ENCODE assay signal across 10 cellular contexts in genomic region chr19:16895467-16896097, GRCh38. TPM values are rescaled to one million over a fixed set of nuclear protein-coding genes. Genes with fewer than 3 reads are reported as not detected.
A peak's percentile ranks its signal among the peaks of the same experiment; 100 is the strongest.
DNase-seq lines count a peak whose midpoint lies in the region; ATAC-seq and TF ChIP-seq lines count a peak whose summit lies in the region.
"Had no signal": no experiment of that assay in that cellular context is flagged by ENCODE, and none has a peak within 500 bp of the region (broad histone marks: within the 10 kb centered on the region; RNA-seq: fewer than 3 reads in every experiment).

No MANE protein-coding gene starts in this region.

- H3K9ac ChIP-seq in iPS-15b (ENCODE audit: low read depth, low read length) = no peak overlapping the region

- H3K4me3 Mint-ChIP-seq in activated CD8-positive, alpha-beta T cell treated with anti-CD3 and anti-CD28 coated beads for 36 hours = peak overlapping the region; percentile 33
- H3K4me3 Mint-ChIP-seq in activated CD8-positive, alpha-beta T cell treated with anti-CD3 and anti-CD28 coated beads, Interleukin-2, amount 10 ng/mL, durations not matched to agents 7 days and 5 days = no peak overlapping the region

- 41 to 53% methylated on average over 23 to 29 of the region's 29 CpGs for WGBS in testis, 2 donors

- POLR2A ChIA-PET in activated CD8-positive, alpha-beta T cell treated with anti-CD3 and anti-CD28 coated beads for 36 hours (lab: Charles Lee) = interaction anchor here (1.1 kb wide), 1 partner anchor 43 kb away, joined by 3 read pairs; no protein-coding TSS in a partner anchor
- POLR2A ChIA-PET in activated CD8-positive, alpha-beta T cell treated with anti-CD3 and anti-CD28 coated beads, Interleukin-2, amount 10 ng/mL, durations not matched to agents 7 days and 5 days (lab: Charles Lee) = no interaction called here

- TF ChIP-seq POLR2A in testis (IDR thresholded peaks at IDR 0.05) = no peak

- no peaks in the 10 kb centered on the region for H3K9me3 Mint-ChIP-seq in activated CD8-positive, alpha-beta T cell treated with anti-CD3 and anti-CD28 coated beads for 36 hours
- no peaks in the 10 kb centered on the region for H3K9me3 Mint-ChIP-seq in activated CD8-positive, alpha-beta T cell treated with anti-CD3 and anti-CD28 coated beads, Interleukin-2, amount 10 ng/mL, durations not matched to agents 7 days and 5 days (ENCODE audit: insufficient read depth)

- peaks cover 11% of the 10 kb centered on the region for H3K4me1 Mint-ChIP-seq in activated CD8-positive, alpha-beta T cell treated with anti-CD3 and anti-CD28 coated beads for 36 hours (ENCODE audit: low read depth)
- peaks cover 59% of the 10 kb centered on the region for H3K4me1 Mint-ChIP-seq in activated CD8-positive, alpha-beta T cell treated with anti-CD3 and anti-CD28 coated beads, Interleukin-2, amount 10 ng/mL, durations not matched to agents 7 days and 5 days (ENCODE audit: low read depth)

- H3K4me3 ChIP-seq in astrocyte of the spinal cord (ENCODE audit: low read depth, low read length) = peak overlapping the region; percentile 12
- peak overlapping the region; percentile 65 for H3K4me3 ChIP-seq in iPS-15b (ENCODE audit: low read depth, low read length)
- peak overlapping the region in 1 of 2 donors; percentile 60 for H3K4me3 ChIP-seq in testis

- peak overlapping the region; percentile 65 to 76 for H3K27ac ChIP-seq in testis

- no peak for DNase-seq in activated CD8-positive, alpha-beta T cell treated with anti-CD3 and anti-CD28 coated beads for 36 hours
- no peak for DNase-seq in activated CD8-positive, alpha-beta T cell treated with anti-CD3 and anti-CD28 coated beads, Interleukin-2, amount 10 ng/mL, durations not matched to agents 7 days and 5 days
- DNase-seq in astrocyte of the spinal cord (ENCODE audit: low read depth, low spot score) = peak; percentile 3
- DNase-seq in testis = peak; percentile 72
- DNase-seq in GM20000 (ENCODE audit: low spot score) = no peak
- no peak for DNase-seq in NCI-H2107 (lab: John Stamatoyannopoulos, UW)
- DNase-seq: NCI-H2029 had no signal

- H3K4me1 ChIP-seq in iPS-15b (ENCODE audit: control insufficient read depth, insufficient read depth, low read length) (peaks cover 3% of the 10 kb centered on the region), testis (peaks cover 22% of the 10 kb centered on the region)

- H3K27me3 Mint-ChIP-seq in activated CD8-positive, alpha-beta T cell treated with anti-CD3 and anti-CD28 coated beads for 36 hours = peaks cover 55% of the 10 kb centered on the region
- peaks cover 31% of the 10 kb centered on the region for H3K27me3 Mint-ChIP-seq in activated CD8-positive, alpha-beta T cell treated with anti-CD3 and anti-CD28 coated beads, Interleukin-2, amount 10 ng/mL, durations not matched to agents 7 days and 5 days (ENCODE audit: low read depth)

- ATAC-seq in activated CD8-positive, alpha-beta T cell treated with anti-CD3 and anti-CD28 coated beads for 36 hours = no peak
- no peak for ATAC-seq in activated CD8-positive, alpha-beta T cell treated with anti-CD3 and anti-CD28 coated beads, Interleukin-2, amount 10 ng/mL, durations not matched to agents 7 days and 5 days
- no peak for ATAC-seq in GM18498 (IDR thresholded peaks at IDR 0.05; ENCODE audit: unreplicated experiment)
- ATAC-seq: gastroesophageal sphincter had no signal

- intact Hi-C loops in activated CD8-positive, alpha-beta T cell treated with anti-CD3 and anti-CD28 coated beads for 36 hours (cut with micrococcal nuclease) = loop anchor here (10.0 kb wide), 1 partner anchor 121 kb away; no protein-coding TSS in a partner anchor
- intact Hi-C loops in testis (cut with DNase I; ENCODE audit: low total_unique reads) = no loop called here

- CTCF ChIA-PET in activated CD8-positive, alpha-beta T cell treated with anti-CD3 and anti-CD28 coated beads for 36 hours (lab: Charles Lee) = no interaction called here
- CTCF ChIA-PET in activated CD8-positive, alpha-beta T cell treated with anti-CD3 and anti-CD28 coated beads, Interleukin-2, amount 10 ng/mL, durations not matched to agents 7 days and 5 days (lab: Charles Lee) = interaction anchor here (0.6 to 1.2 kb wide), 2 partner anchors 116 to 320 kb away, joined by 3 read pairs; partner anchors contain the start of gene USE1

- in situ Hi-C loops in astrocyte of the spinal cord (cut with HindIII; ENCODE audit: low sequenced_read_pairs) = no loop called here

- H3K9me3 ChIP-seq in iPS-15b (ENCODE audit: control insufficient read depth, insufficient read depth, low read length) (no peaks in the 10 kb centered on the region), testis (no peaks in the 10 kb centered on the region)
- H3K9me3 ChIP-seq: gastroesophageal sphincter had no signal

- TF ChIP-seq CTCF in activated CD8-positive, alpha-beta T cell treated with anti-CD3 and anti-CD28 coated beads for 36 hours (IDR thresholded peaks at IDR 0.05) = no peak
- no peak for TF ChIP-seq CTCF in astrocyte of the spinal cord (IDR thresholded peaks at IDR 0.05; ENCODE audit: low read depth, low read length)
- TF ChIP-seq CTCF in testis (IDR thresholded peaks at IDR 0.05) = no peak
- no peak for TF ChIP-seq CTCF in GM20000 (IDR thresholded peaks at IDR 0.05; ENCODE audit: extremely low read depth, missing control alignments)

- H3K27ac Mint-ChIP-seq in activated CD8-positive, alpha-beta T cell treated with anti-CD3 and anti-CD28 coated beads for 36 hours = no peak overlapping the region
- no peak overlapping the region for H3K27ac Mint-ChIP-seq in activated CD8-positive, alpha-beta T cell treated with anti-CD3 and anti-CD28 coated beads, Interleukin-2, amount 10 ng/mL, durations not matched to agents 7 days and 5 days

- H3K27me3 ChIP-seq in iPS-15b (ENCODE audit: control insufficient read depth, insufficient read depth, low read length) (peaks cover 12% of the 10 kb centered on the region), testis (no peaks in the 10 kb centered on the region)
- H3K27me3 ChIP-seq: gastroesophageal sphincter had no signal

- no peaks in the 10 kb centered on the region for H3K36me3 Mint-ChIP-seq in activated CD8-positive, alpha-beta T cell treated with anti-CD3 and anti-CD28 coated beads for 36 hours (ENCODE audit: low read depth)
- peaks cover 4% of the 10 kb centered on the region for H3K36me3 Mint-ChIP-seq in activated CD8-positive, alpha-beta T cell treated with anti-CD3 and anti-CD28 coated beads, Interleukin-2, amount 10 ng/mL, durations not matched to agents 7 days and 5 days (ENCODE audit: low read depth)

- no peaks in the 10 kb centered on the region for H3K36me3 ChIP-seq in iPS-15b (ENCODE audit: control insufficient read depth, insufficient read depth, low read length)
- no peaks in the 10 kb centered on the region for H3K36me3 ChIP-seq in testis (ENCODE audit: low read depth, missing control alignments)
- H3K36me3 ChIP-seq: gastroesophageal sphincter had no signal

RNA-seq across cellular contexts. Expression of gene F2RL3, which starts 6.8 kb away (rescaled TPM):
- total RNA-seq in activated CD8-positive, alpha-beta T cell treated with anti-CD3 and anti-CD28 coated beads for 36 hours = not detected
- under 1 TPM; 0.34 to 0.74 TPM for total RNA-seq in activated CD8-positive, alpha-beta T cell treated with anti-CD3 and anti-CD28 coated beads, Interleukin-2, amount 10 ng/mL, durations not matched to agents 7 days and 5 days
- 1 to 10 TPM; 4.6 to 6.9 TPM for total RNA-seq in testis
- 4.4 TPM for polyA plus RNA-seq in testis (ENCODE audit: insufficient read depth, low read depth, low replicate concordance)

Comparison
In these comparisons a context has a peak if more than half of its experiments do, and no peak if none do; other contexts are left out.
1. DNase-seq: peak in astrocyte of the spinal cord (single experiment) and testis (single experiment); none in activated CD8-positive, alpha-beta T cell treated with anti-CD3 and anti-CD28 coated beads for 36 hours (single experiment), activated CD8-positive, alpha-beta T cell treated with anti-CD3 and anti-CD28 coated beads, Interleukin-2, amount 10 ng/mL, durations not matched to agents 7 days and 5 days (single experiment), GM20000 (single experiment) and NCI-H2107 (single experiment).